8 cellular contexts compared by ENCODE assay signal in genomic region chr6:42979523-42980177, GRCh38. TPM values are rescaled to one million over a fixed set of nuclear protein-coding genes. Genes with fewer than 3 reads are reported as not detected.
A peak's percentile ranks its signal among the peaks of the same experiment; 100 is the strongest.
DNase-seq lines count a peak whose midpoint lies in the region; ATAC-seq and TF ChIP-seq lines count a peak whose summit lies in the region.

No MANE protein-coding gene starts in this region.

- DNase-seq in activated gamma-delta T cell treated with Interleukin-2 at 50 U/mL for 16 hours (peak; percentile 12), activated gamma-delta T cell (lab: John Stamatoyannopoulos, UW) (no peak), dermis blood vessel endothelial cell (peak; percentile 45), midbrain (lab: John Stamatoyannopoulos, UW) (peak; percentile 59), NCI-H2029 (lab: John Stamatoyannopoulos, UW) (no peak)

- H3K79me2 ChIP-seq in OCI-LY1 (ENCODE audit: insufficient read depth, low read length) = peaks cover 4% of the 10 kb centered on the region; the same call in 1 of the 2 replicates

- H4K20me1 ChIP-seq in OCI-LY1 (ENCODE audit: insufficient read depth, low read length) = no peaks in the 10 kb centered on the region

- ATAC-seq in GM21360 (IDR thresholded peaks at IDR 0.05; ENCODE audit: unreplicated experiment) (no peak), HG03108 (IDR thresholded peaks at IDR 0.05; ENCODE audit: unreplicated experiment) (no peak)

- H3K27ac ChIP-seq in OCI-LY1 (ENCODE audit: low read depth, low read length, poor library complexity, severe bottlenecking) = peak overlapping the region; percentile 70

- TF ChIP-seq CTCF in OCI-LY1 (IDR thresholded peaks at IDR 0.05; ENCODE audit: low read length) = no peak

- H3K4me1 ChIP-seq in OCI-LY1 (ENCODE audit: insufficient read depth, low read length, severe bottlenecking) = peaks cover 40% of the 10 kb centered on the region

- H3K4me3 ChIP-seq in OCI-LY1 (ENCODE audit: low read depth, low read length, poor library complexity, severe bottlenecking) = peak overlapping the region; percentile 85

- peaks cover 4% of the 10 kb centered on the region; the same call in 1 of the 2 replicates for H3F3A ChIP-seq in OCI-LY1 (ENCODE audit: insufficient read depth, low read length)

- H3K27me3 ChIP-seq in OCI-LY1 (ENCODE audit: insufficient read depth, low read length) = no peaks in the 10 kb centered on the region

- H3K36me3 ChIP-seq in OCI-LY1 (ENCODE audit: insufficient read depth, low read length) = peaks cover 17% of the 10 kb centered on the region

- peak overlapping the region; percentile 97 for H3K4me2 ChIP-seq in OCI-LY1 (ENCODE audit: low read length)

- 0 out of 2 replicates have a peak overlapping the region, but pooled peaks have one; percentile 22 for H2AFZ ChIP-seq in OCI-LY1 (ENCODE audit: low read length)

- peak overlapping the region; percentile 87 for H3K9ac ChIP-seq in OCI-LY1 (ENCODE audit: low read length)

- no peaks in the 10 kb centered on the region for H3K9me2 ChIP-seq in OCI-LY1 (ENCODE audit: low read depth, low read length)

- H3K9me3 ChIP-seq in OCI-LY1 (ENCODE audit: low read length) = no peaks in the 10 kb centered on the region

RNA-seq across cellular contexts. Expression of gene PEX6, which starts 0.7 kb away (rescaled TPM):
- 19.1 and 45.8 TPM in 2 replicates for total RNA-seq in dermis blood vessel endothelial cell

RNA-seq across cellular contexts. Expression of gene PPP2R5D, which starts 4.7 kb away (rescaled TPM):
- total RNA-seq in dermis blood vessel endothelial cell = 37.3 and 45.6 TPM in 2 replicates

RNA-seq across cellular contexts. Expression of gene GNMT, which starts 19.1 kb away (rescaled TPM):
- total RNA-seq in dermis blood vessel endothelial cell = 0.23 TPM in 1 of 2 replicates, not detected in the other

RNA-seq across cellular contexts. Expression of gene MEA1, which starts 34.1 kb away (rescaled TPM):
- 33.6 and 52.9 TPM in 2 replicates for total RNA-seq in dermis blood vessel endothelial cell

RNA-seq across cellular contexts. Expression of gene KLHDC3, which starts 34.4 kb away (rescaled TPM):
- 134 and 173 TPM in 2 replicates for total RNA-seq in dermis blood vessel endothelial cell

Comparison
In these comparisons a context has a peak if more than half of its experiments do, and no peak if none do; other contexts are left out.
1. DNase-seq: peak in activated gamma-delta T cell treated with Interleukin-2 at 50 U/mL for 16 hours (single experiment), dermis blood vessel endothelial cell (single experiment) and midbrain (single experiment); none in activated gamma-delta T cell (single experiment) and NCI-H2029 (single experiment).